ENCODE assay signal across 8 cellular contexts in the genomic region with DNA sequence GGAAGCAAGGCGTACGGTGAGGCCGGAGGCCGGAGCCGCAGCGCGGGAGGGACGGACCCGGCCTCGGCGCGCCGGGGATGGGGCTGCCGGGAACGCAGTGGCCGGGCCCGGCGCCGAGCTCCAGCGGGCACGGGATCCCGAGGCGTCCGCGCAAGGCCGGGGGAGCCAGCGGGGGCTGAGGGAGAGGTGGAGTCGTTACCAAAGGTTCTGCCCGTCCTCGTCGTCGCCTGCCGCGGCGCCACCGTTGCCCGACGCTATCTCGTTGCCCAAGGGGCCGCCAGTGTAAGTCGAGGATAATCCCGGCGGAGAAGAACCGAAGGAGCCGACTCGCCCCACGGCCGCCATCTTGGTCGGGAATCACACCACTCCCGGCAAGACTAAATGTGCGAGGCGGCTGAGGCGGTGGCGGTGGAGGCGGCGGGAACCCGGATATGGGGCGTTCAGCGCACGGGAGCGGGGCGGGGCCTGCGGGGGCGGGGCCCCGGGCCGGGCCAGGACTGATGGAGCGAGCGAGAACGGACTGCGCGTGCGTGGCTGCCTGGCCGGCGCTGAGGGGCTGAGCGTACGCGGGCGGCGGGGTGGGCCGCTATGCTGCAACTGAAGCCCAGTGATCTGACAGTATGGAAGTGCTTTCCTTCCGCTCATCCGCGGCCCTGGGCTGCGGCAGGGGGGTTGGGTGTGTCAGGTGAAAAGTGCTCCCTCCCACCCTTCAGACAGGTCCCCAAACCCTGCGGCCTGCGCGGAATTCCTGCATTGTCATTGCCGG. TPM values are rescaled to one million over a fixed set of nuclear protein-coding genes. Genes with fewer than 3 reads are reported as not detected.
DNase-seq lines count a peak whose midpoint lies in the region; ATAC-seq and TF ChIP-seq lines count a peak whose summit lies in the region.

Gene DYNC1LI1 (minus strand): TSS at position 433 of the 766 bp plus-strand sequence. CDS start 88 bp downstream, at position 345.

- ATAC-seq in GM21360 (IDR thresholded peaks at IDR 0.05; ENCODE audit: unreplicated experiment) (peak; percentile 89), lung (ENCODE audit: insufficient read depth, low FRiP score) (peak; percentile 99)

- peaks cover 3 to 6% of the 10 kb centered on the region in 2 donors for H3K4me1 ChIP-seq in lung (ENCODE audit: control insufficient read depth in 2 of 2, insufficient read depth in 2 of 2, low read length in 2 of 2)

- H3K27me3 ChIP-seq in lung (ENCODE audit: control insufficient read depth, insufficient read depth): no peaks in the 10 kb centered on the region

- H3K4me3 ChIP-seq in lung: peak within 1 kb of the TSS; percentile 96

- no peaks in the 10 kb centered on the region for H3K36me3 ChIP-seq in lung (ENCODE audit: control insufficient read depth in 2 of 2, insufficient read depth in 2 of 2, low read length in 2 of 2)

- no peak for TF ChIP-seq CTCF in lung (IDR thresholded peaks at IDR 0.05; ENCODE audit: control extremely low read depth, extremely low read depth)

- H3K27ac ChIP-seq in lung (ENCODE audit: low read depth in 1 of 2, low read length in 1 of 2): peak within 1 kb of the TSS; percentile 95 to 100

- H3K9me3 ChIP-seq in lung (ENCODE audit: control insufficient read depth in 2 of 2, insufficient read depth in 1 of 2, low read length in 1 of 2): no peaks in the 10 kb centered on the region

- DNase-seq in CMK (ENCODE audit: low read depth) (peak; percentile 71), HT-29 (ENCODE audit: low spot score) (peak; percentile 84), lung (ENCODE audit: low spot score) (peak; percentile 94)
- DNase-seq in NK-92 treated with Interleukin-12 subunit alpha and Interleukin-12 subunit beta, amount 100 ng/mL, for 24 hours (lab: John Stamatoyannopoulos, UW): peak; percentile 87
- DNase-seq in activated CD8-positive, alpha-beta memory T cell treated with anti-CD3 and anti-CD28 coated beads for 24 hours: peak; percentile 97
- DNase-seq in effector CD4-positive, alpha-beta T cell: peak; percentile 92
- peak; percentile 84 to 95 (median 92) for DNase-seq in stimulated activated CD4-positive, alpha-beta T cell treated with anti-CD3 and anti-CD28 coated beads, TNF-alpha, amount 100 ng/mL, for 24 hours (ENCODE audit: low read depth in 3 of 3)

- 0 to 1% methylated on average over 64 to 88 of the region's 88 CpGs for WGBS in lung, 2 donors

RNA-seq across cellular contexts. Expression of gene DYNC1LI1, which starts in this region (rescaled TPM):
- 11.2 and 14.6 TPM in 2 replicates for total RNA-seq in HT-29 (2014; rRNA removed; shearing (Covaris generic))
- 10 to 100 TPM; 37.6 to 50.7 TPM for total RNA-seq in lung
- polyA plus RNA-seq in lung: 10 to 100 TPM; 18.3 to 29.5 TPM

Comparison
In these comparisons a context has a peak if more than half of its experiments do, and no peak if none do; other contexts are left out.
1. Peak in every context shown above with its lines: DNase-seq, ATAC-seq, H3K4me3 ChIP-seq and H3K27ac ChIP-seq.